10 cellular contexts compared by ENCODE assay signal in the genomic region with DNA sequence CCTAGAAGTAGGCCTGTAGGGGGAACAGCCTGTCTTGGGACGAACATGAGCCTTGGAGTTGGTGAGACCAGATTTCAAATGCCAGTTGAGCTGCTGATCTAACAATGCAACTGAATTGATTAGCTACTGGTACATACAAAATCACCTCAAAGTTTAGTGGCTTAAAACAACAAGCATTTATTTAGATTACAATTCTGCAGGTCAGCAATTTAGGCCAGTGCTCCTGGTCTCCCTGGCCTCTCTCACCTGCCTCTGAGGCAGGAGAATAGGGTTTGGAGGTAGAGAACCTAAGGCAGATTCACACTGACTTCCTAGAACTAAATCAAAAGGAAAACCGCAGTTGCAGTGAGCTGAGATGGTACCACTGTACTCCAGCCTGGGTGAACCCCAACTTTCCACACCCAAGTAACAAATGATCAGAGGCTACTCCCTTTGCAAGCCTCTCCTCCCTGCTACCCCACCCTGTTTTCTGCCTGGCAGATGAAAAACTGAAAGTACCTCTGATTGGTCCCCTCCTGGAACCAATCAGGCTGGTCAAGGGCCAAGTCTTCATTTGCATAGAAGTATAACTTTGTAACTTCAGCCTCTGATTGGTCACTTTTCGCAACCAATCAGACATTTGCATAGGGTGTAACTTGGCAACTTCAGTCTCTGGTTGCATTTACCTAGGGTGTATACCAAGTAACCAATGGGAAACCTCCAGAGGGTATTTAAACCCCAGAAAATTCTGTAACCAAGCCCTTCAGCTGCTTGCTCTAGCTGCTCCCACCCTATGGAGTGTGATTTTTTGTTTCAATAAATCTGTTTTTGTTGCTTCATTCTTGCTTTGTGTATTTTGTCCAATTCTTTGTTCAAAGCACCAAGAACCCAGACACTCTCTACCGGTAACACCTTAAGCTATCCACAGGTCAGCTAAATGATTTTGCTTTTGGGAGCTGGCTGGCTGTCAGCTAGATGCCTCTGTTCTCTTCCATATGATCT. TPM values are rescaled to one million over a fixed set of nuclear protein-coding genes. Genes with fewer than 3 reads are reported as not detected.
DNase-seq lines count a peak whose midpoint lies in the region; ATAC-seq, FAIRE-seq and TF ChIP-seq lines count a peak whose summit lies in the region.
"Had no signal": no experiment of that assay in that cellular context is flagged by ENCODE, and none has a peak within 500 bp of the region (broad histone marks: within the 10 kb centered on the region; RNA-seq: fewer than 3 reads in every experiment).

No MANE protein-coding gene starts in this region.

- 35% methylated on average over 4 of the region's 4 CpGs for WGBS in K562 (ENCODE audit: insufficient coverage, low coverage, missing lambda C conversion rate)

- no peak overlapping the region for H3K9ac ChIP-seq in K562 (ENCODE audit: insufficient read depth in 1 of 2, low read depth in 2 of 2, low read length in 2 of 2)
- no peak overlapping the region for H3K9ac ChIP-seq in parathyroid adenoma

- no peaks in the 10 kb centered on the region for H3K27me3 ChIP-seq in K562 (ENCODE audit: control insufficient read depth in 2 of 2, insufficient read depth in 2 of 2, low read length in 2 of 2)
- H3K27me3 ChIP-seq in parathyroid adenoma (ENCODE audit: control insufficient read depth, insufficient read depth, low read length) = no peaks in the 10 kb centered on the region

- in situ Hi-C loops in K562 (cut with MboI) = no loop called here

- H3K4me1 ChIP-seq in K562 (replicated peaks in 1 of 2; ENCODE audit: control insufficient read depth in 2 of 2, insufficient read depth in 2 of 2, low read length in 2 of 2) (peaks cover 4 to 5% of the 10 kb centered on the region in 2 experiments; a peak in 3 of 5 replicates), parathyroid adenoma (no peaks in the 10 kb centered on the region)

- H3K79me2 ChIP-seq in K562 (ENCODE audit: control insufficient read depth, insufficient read depth, low read length) (no peaks in the 10 kb centered on the region), parathyroid adenoma (no peaks in the 10 kb centered on the region)

- peak; percentile 96 for ATAC-seq in K562

- intact Hi-C loops in K562 (cut with micrococcal nuclease) = no loop called here

- H3K4me3 ChIP-seq in K562 (no peak overlapping the region), parathyroid adenoma (ENCODE audit: low read depth, low read length) (no peak overlapping the region)

- TF ChIP-seq EP300 in K562 (IDR thresholded peaks at IDR 0.05; ENCODE audit: low read length) = no peak

- H3K9me3 ChIP-seq in K562 (replicated peaks; ENCODE audit: control insufficient read depth, insufficient read depth, low read depth, low read length) (no peaks in the 10 kb centered on the region), parathyroid adenoma (ENCODE audit: control insufficient read depth, low read length) (no peaks in the 10 kb centered on the region)

- peak; percentile 26 for FAIRE-seq in K562 (lab: Jason Lieb, UNC)

- CTCF ChIA-PET in K562 (lab: Yijun Ruan, JAX; ENCODE audit: low intra/inter-chr PET ratio) = no interaction called here

- no peak for TF ChIP-seq POLR2A in K562 (conservative IDR thresholded peaks at IDR 0.05)

- TF ChIP-seq CTCF in K562 (IDR thresholded peaks at IDR 0.05 in 2 of 3, conservative IDR thresholded peaks at IDR 0.05 in 1 of 3; ENCODE audit: insufficient read depth in 2 of 3, low read depth in 1 of 3, low read length in 3 of 3) (no peak), parathyroid adenoma (IDR thresholded peaks at IDR 0.05) (no peak)

- H2AFZ ChIP-seq in K562 (ENCODE audit: low read depth, low read length) (peak overlapping the region; percentile 76), parathyroid adenoma (peak overlapping the region; percentile 25)

- no peak overlapping the region; the same call in 1 of the 2 replicates for H3K4me2 ChIP-seq in K562 (ENCODE audit: insufficient read depth, low read length)
- no peak overlapping the region for H3K4me2 ChIP-seq in parathyroid adenoma (ENCODE audit: low read length)

- TF ChIP-seq RAD21 in K562 (CRISPR knock-in tag; conservative IDR thresholded peaks at IDR 0.05 in 1 of 2, IDR thresholded peaks at IDR 0.05 in 1 of 2) = no peak

- no TSS peak for BruUV-seq in K562 (replicated peaks; lab: Mats Ljungman, UMichigan)

- H4K20me1 ChIP-seq in K562 (replicated peaks; ENCODE audit: control insufficient read depth, insufficient read depth, low read length) = no peaks in the 10 kb centered on the region

- POLR2A ChIA-PET in K562 (lab: Yijun Ruan, JAX) = interaction anchor here (0.6 to 0.7 kb wide), 2 partner anchors 115 to 191 kb away, joined by 3 read pairs; no protein-coding TSS in a partner anchor

- H3K9me1 ChIP-seq in K562 (ENCODE audit: control insufficient read depth, insufficient read depth, low read length) = no peaks in the 10 kb centered on the region

- H3K27ac ChIP-seq in K562 (ENCODE audit: extremely low read depth, low read depth, low read length) (no peak overlapping the region), parathyroid adenoma (no peak overlapping the region)

- DNase-seq in SIG-M5 treated with dmso at 0.1 percent for 504 hours (lab: John Stamatoyannopoulos, UW; ENCODE audit: unreplicated experiment) = peak; percentile 17
- no peak for DNase-seq in SIG-M5 (lab: John Stamatoyannopoulos, UW)
- peak; percentile 60 for DNase-seq in NCI-H2196 treated with DMSO at 0.1 percent for 48 hours (lab: John Stamatoyannopoulos, UW; ENCODE audit: unreplicated experiment)
- DNase-seq in K562 (ENCODE audit: extremely low read depth in 1 of 4, low spot score in 3 of 4) = peak in 2 of 4 experiments; percentile 54 to 65
- DNase-seq in NCI-H2171 (lab: John Stamatoyannopoulos, UW) = no peak
- DNase-seq in pons (ENCODE audit: low spot score) = no peak
- DNase-seq in NCI-H187 (lab: John Stamatoyannopoulos, UW) = no peak
- DNase-seq: effector CD4-positive, alpha-beta T cell; NCI-H1930 had no signal

- H3K36me3 ChIP-seq in K562 (ENCODE audit: control insufficient read depth, insufficient read depth, low read length) = no peaks in the 10 kb centered on the region
- H3K36me3 ChIP-seq in parathyroid adenoma (ENCODE audit: control insufficient read depth, insufficient read depth, low read length) = no peaks in the 10 kb centered on the region

RNA-seq across cellular contexts. Expression of a gene that starts 8.1 kb away (rescaled TPM):
- total RNA-seq in K562 (2011; cell fraction: chromatin; rRNA removed; ENCODE audit: low replicate concordance) = 40.5 and 114 TPM in 2 replicates
- 20.5 and 25.0 TPM in 2 replicates for total RNA-seq in K562 (2011; cell fraction: nucleolus; rRNA removed)
- 44.1 and 48.8 TPM in 2 replicates for total RNA-seq in K562 (2011; cell fraction: nucleoplasm; rRNA removed)
- 23.4 and 26.8 TPM in 2 replicates for total RNA-seq in K562 (2014; rRNA removed)
- 38.9 and 41.3 TPM in 2 replicates for total RNA-seq in K562 (2014; rRNA removed; fragmentation: Illumina TruSeq; extraction: Trizol)
- total RNA-seq in K562 (2015; rRNA removed; fragmentation: Illumina TruSeq; extraction: Trizol) = 34.4 and 35.0 TPM in 2 replicates
- 33.5 and 35.3 TPM in 2 replicates for total RNA-seq in K562 (2021)
- 29.5 and 35.4 TPM in 2 replicates for polyA plus RNA-seq in K562 (2011; rRNA removed)
- polyA plus RNA-seq in K562 (2011; cell fraction: cytosol; rRNA removed) = 8.0 and 17.6 TPM in 2 replicates
- polyA plus RNA-seq in K562 (2011; cell fraction: nucleus; rRNA removed) = 19.9 and 29.8 TPM in 2 replicates
- 15.1 and 17.7 TPM in 2 replicates for polyA plus RNA-seq in K562 (2012)
- polyA plus RNA-seq in K562 (2014; fragmentation: Illumina TruSeq; extraction: Trizol) = 17.2 and 21.4 TPM in 2 replicates
- polyA plus RNA-seq in K562 (2014; fragmentation: Nextera tagmentation; extraction: Ambion mirVana) = 10 to 100 TPM in 1 of 2 experiments, 1 to 10 TPM in 1; 9.1 to 13.1 TPM
- polyA plus RNA-seq in K562 (2014; rRNA removed) = 14.7 and 16.4 TPM in 2 replicates
- 106 and 107 TPM in 2 replicates for polyA minus RNA-seq in K562 (2011; rRNA and poly(A)+ RNA removed)
- 22.6 and 36.3 TPM in 2 replicates for polyA minus RNA-seq in K562 (2011; cell fraction: cytosol; rRNA and poly(A)+ RNA removed)
- 19.1 and 36.5 TPM in 2 replicates for polyA minus RNA-seq in K562 (2011; cell fraction: nucleus; rRNA and poly(A)+ RNA removed)

Comparison
In these comparisons a context has a peak if more than half of its experiments do, and no peak if none do; other contexts are left out.
1. DNase-seq: peak in SIG-M5 treated with dmso at 0.1 percent for 504 hours (single experiment) and NCI-H2196 treated with DMSO at 0.1 percent for 48 hours (single experiment); none in SIG-M5 (single experiment), NCI-H2171 (single experiment), pons (single experiment) and NCI-H187 (0 of 2).